Comparison of ENCODE assay signal across 1 cellular context in the genomic region with DNA sequence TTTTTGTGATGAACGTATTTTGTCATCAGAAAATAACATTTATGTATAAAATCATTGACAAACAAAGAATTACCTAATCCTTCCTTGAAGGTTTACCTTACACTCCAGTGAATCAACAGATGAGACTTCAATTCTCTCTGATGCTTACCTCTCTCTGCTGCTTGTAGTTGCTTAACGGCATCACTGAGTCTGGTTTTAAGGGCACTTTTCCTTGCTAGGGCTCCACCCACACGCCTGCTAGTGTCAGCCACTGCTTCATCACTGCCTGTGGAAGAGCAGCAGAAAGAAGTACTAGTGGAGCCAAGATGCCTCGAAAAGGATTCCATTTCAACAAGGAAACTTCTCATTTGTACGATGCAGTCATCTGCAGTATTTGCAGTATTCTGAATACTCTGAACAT.
TF ChIP-seq lines count a peak whose summit lies in the region.

No MANE protein-coding gene starts in this region.

TF ChIP-seq in HEK293T, 16 proteins besides CTCF, POLR2A, EP300 and RAD21 (continued from another document):
- TF ChIP-seq SUZ12 (IDR thresholded peaks at IDR 0.05) (no peak), LEF1 (IDR thresholded peaks at IDR 0.05; ENCODE audit: borderline replicate concordance) (no peak), FOXK2 (IDR thresholded peaks at IDR 0.05) (no peak), SP1 (IDR thresholded peaks at IDR 0.05) (no peak)
TF ChIP-seq in HEK293T: peak in this region for 0.
